Comparison of ENCODE assay signal across 35 cellular contexts in genomic region chr6:140790109-140790508, GRCh38.
"Had no signal": no experiment of that assay in that cellular context is flagged by ENCODE, and none has a peak within 500 bp of the region (broad histone marks: within the 10 kb centered on the region; RNA-seq: fewer than 3 reads in every experiment).

No MANE protein-coding gene starts in this region.

- H3K4me3 ChIP-seq: MG63 had no signal

- DNase-seq: Karpas-422, Kasumi-1, MG63, MM.1S, MV-4-11, NCI-H1048, NCI-H1092, NCI-H1092 treated with DMSO at 0.1 percent for 48 hours, NCI-H1105, NCI-H1105 treated with DMSO at 0.1 percent for 48 hours, NCI-H1417, NCI-H1417 treated with DMSO at 0.1 percent for 48 hours, NCI-H1436, NCI-H1436 treated with DMSO at 0.1 percent for 48 hours, NCI-H146, NCI-H1694, NCI-H1694 treated with DMSO at 0.1 percent for 48 hours, NCI-H187, NCI-H187 treated with DMSO at 0.1 percent for 48 hours, NCI-H1930, NCI-H2029, NCI-H2029 treated with DMSO at 0.1 percent for 48 hours, NCI-H2081, NCI-H2081 treated with DMSO at 0.1 percent for 48 hours, NCI-H2107, NCI-H2171, NCI-H2171 treated with DMSO at 0.1 percent for 48 hours, NCI-H2227 treated with DMSO at 0.1 percent for 48 hours, NCI-H226, NCI-H345, NCI-H446, NCI-H446 treated with DMSO at 0.1 percent for 48 hours, NCI-H510A, NCI-H510A treated with DMSO at 0.1 percent for 48 hours, NCI-H524 had no signal

- H3K27me3 ChIP-seq: MG63 had no signal

- H3K36me3 ChIP-seq: MG63 had no signal
